In the genomic region with DNA sequence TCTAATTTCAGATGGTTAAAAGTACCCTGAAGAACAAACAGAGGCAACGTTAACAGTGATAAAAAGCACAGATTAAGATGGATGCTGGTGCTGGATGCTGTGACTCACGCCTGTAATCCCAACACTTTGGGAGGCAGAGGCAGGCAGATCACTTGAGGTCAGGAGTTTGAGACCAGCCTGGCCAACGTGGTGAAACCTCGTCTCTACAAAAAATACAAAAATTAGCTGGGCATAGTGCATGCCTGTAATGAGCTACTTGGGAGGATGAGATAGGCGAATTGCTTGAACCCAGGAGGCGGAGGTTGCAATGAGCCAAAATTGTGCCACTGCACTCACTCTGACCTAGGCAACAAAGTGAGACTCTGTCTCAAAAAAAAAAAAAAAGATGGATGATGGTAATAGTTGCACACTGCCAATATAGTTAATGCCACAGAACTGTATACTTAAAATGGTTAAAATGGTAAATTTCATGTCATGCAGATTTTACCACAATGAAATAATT, we compare ENCODE assay signal across 8 cellular contexts. TPM values are rescaled to one million over a fixed set of nuclear protein-coding genes. Genes with fewer than 3 reads are reported as not detected.
DNase-seq lines count a peak whose midpoint lies in the region; TF ChIP-seq lines count a peak whose summit lies in the region.
"Not testable (repeated sequence)": the region's sequence is repeated elsewhere in the genome, so short reads cannot be mapped to it uniquely, and the experiment has no call there.

No MANE protein-coding gene starts in this region.

- peak overlapping the region; percentile 87 for H3K4me2 ChIP-seq in skeletal muscle satellite cell (ENCODE audit: low read length)

- peaks cover 11% of the 10 kb centered on the region for H3K36me3 ChIP-seq in skeletal muscle satellite cell (ENCODE audit: insufficient read depth, low read length)

- peak overlapping the region; percentile 66 for H3K4me3 Mint-ChIP-seq in activated CD4-positive, alpha-beta T cell treated with anti-CD3 and anti-CD28 coated beads, Interleukin-2, amount 10 ng/mL, durations not matched to agents 7 days and 5 days
- H3K4me3 Mint-ChIP-seq in brain: peak overlapping the region in 3 of 5 experiments; percentile 29 to 85 (median 74)
- H3K4me3 Mint-ChIP-seq in mesothelial cell of epicardium: not testable (repeated sequence)

- DNase-seq in GM12864 (ENCODE audit: low read depth); activated CD4-positive, alpha-beta T cell treated with anti-CD3 and anti-CD28 coated beads, Interleukin-2, amount 10 ng/mL, durations not matched to agents 7 days and 5 days; mesothelial cell of epicardium (ENCODE audit: low spot score in 2 of 2, unreplicated experiment in 2 of 2): not testable (repeated sequence)
- peak; percentile 21 for DNase-seq in NCI-H460 (ENCODE audit: extremely low read depth, low read depth)
- peak; percentile 38 for DNase-seq in fibroblast of pulmonary artery (ENCODE audit: low read depth)

- not testable (repeated sequence) for H3K27me3 Mint-ChIP-seq in activated CD4-positive, alpha-beta T cell treated with anti-CD3 and anti-CD28 coated beads, Interleukin-2, amount 10 ng/mL, durations not matched to agents 7 days and 5 days; brain; mesothelial cell of epicardium (ENCODE audit: low read depth)

- H3K4me1 Mint-ChIP-seq in activated CD4-positive, alpha-beta T cell treated with anti-CD3 and anti-CD28 coated beads, Interleukin-2, amount 10 ng/mL, durations not matched to agents 7 days and 5 days: peaks cover 63% of the 10 kb centered on the region
- H3K4me1 Mint-ChIP-seq in brain (peaks cover 40% of the 10 kb centered on the region), mesothelial cell of epicardium (peaks cover 40% of the 10 kb centered on the region)

- peaks cover 18% of the 10 kb centered on the region for H3K36me3 Mint-ChIP-seq in activated CD4-positive, alpha-beta T cell treated with anti-CD3 and anti-CD28 coated beads, Interleukin-2, amount 10 ng/mL, durations not matched to agents 7 days and 5 days (ENCODE audit: low read depth)
- H3K36me3 Mint-ChIP-seq in brain: peaks cover 17% of the 10 kb centered on the region
- H3K36me3 Mint-ChIP-seq in mesothelial cell of epicardium: not testable (repeated sequence)

- H3K9me3 ChIP-seq in skeletal muscle satellite cell (replicated peaks; ENCODE audit: low read length): not testable (repeated sequence)

- peak overlapping the region; percentile 94 for H3K27ac ChIP-seq in 22Rv1

- TF ChIP-seq CTCF in 22Rv1 (IDR thresholded peaks at IDR 0.05); GM12864 (IDR thresholded peaks at IDR 0.05; ENCODE audit: low read depth, low read length, missing control alignments); brain (conservative IDR thresholded peaks at IDR 0.05); fibroblast of pulmonary artery (IDR thresholded peaks at IDR 0.05; ENCODE audit: low read length, missing control alignments); mesothelial cell of epicardium (IDR thresholded peaks at IDR 0.05; ENCODE audit: unreplicated experiment): not testable (repeated sequence)

- H3K27ac Mint-ChIP-seq in activated CD4-positive, alpha-beta T cell treated with anti-CD3 and anti-CD28 coated beads, Interleukin-2, amount 10 ng/mL, durations not matched to agents 7 days and 5 days: peak overlapping the region; percentile 93
- H3K27ac Mint-ChIP-seq in brain: peak overlapping the region in 3 of 5 experiments; percentile 84 to 95 (median 92)
- H3K27ac Mint-ChIP-seq in mesothelial cell of epicardium: peak overlapping the region; percentile 94

- H3K4me1 ChIP-seq in skeletal muscle satellite cell (ENCODE audit: control insufficient read depth, insufficient read depth, low read length): peaks cover 53% of the 10 kb centered on the region

- peak overlapping the region; percentile 18; the same call in 1 of the 2 replicates for H3K4me3 ChIP-seq in GM12864 (ENCODE audit: low read depth, low read length)
- peak overlapping the region; percentile 64 for H3K4me3 ChIP-seq in fibroblast of pulmonary artery (replicated peaks; ENCODE audit: low read depth, low read length)
- H3K4me3 ChIP-seq in skeletal muscle satellite cell (ENCODE audit: low read length): peak overlapping the region; percentile 67

- POLR2A ChIA-PET in activated CD4-positive, alpha-beta T cell treated with anti-CD3 and anti-CD28 coated beads, Interleukin-2, amount 10 ng/mL, durations not matched to agents 7 days and 5 days (lab: Charles Lee): interaction anchor here (0.6 to 0.8 kb wide), 3 partner anchors 14 to 232 kb away, joined by 3 to 5 read pairs (median 3); no protein-coding TSS in a partner anchor

- CTCF ChIA-PET in activated CD4-positive, alpha-beta T cell treated with anti-CD3 and anti-CD28 coated beads, Interleukin-2, amount 10 ng/mL, durations not matched to agents 7 days and 5 days (lab: Charles Lee): interaction anchor here (0.6 to 2.7 kb wide), 9 partner anchors 10 to 409 kb away, joined by 3 to 10 read pairs (median 3); no protein-coding TSS in a partner anchor

- not testable (repeated sequence) for H3K9me3 Mint-ChIP-seq in activated CD4-positive, alpha-beta T cell treated with anti-CD3 and anti-CD28 coated beads, Interleukin-2, amount 10 ng/mL, durations not matched to agents 7 days and 5 days; brain; mesothelial cell of epicardium

- peak overlapping the region; percentile 82 for H3K9ac ChIP-seq in skeletal muscle satellite cell (ENCODE audit: low read depth, low read length)

- not testable (repeated sequence) for H3K27me3 ChIP-seq in skeletal muscle satellite cell (ENCODE audit: control insufficient read depth, insufficient read depth, low read length)

RNA-seq across cellular contexts. Expression of a gene that starts 38.5 kb away (rescaled TPM):
- 15.5 and 16.4 TPM in 2 replicates for total RNA-seq in NCI-H460 (2014; rRNA removed; shearing (Covaris generic))
- 10.5 and 10.7 TPM in 2 replicates for polyA plus RNA-seq in NCI-H460 (2014; cell fraction: nucleus; rRNA removed)
- 10 to 100 TPM; 68.0 to 72.0 TPM for total RNA-seq in activated CD4-positive, alpha-beta T cell treated with anti-CD3 and anti-CD28 coated beads, Interleukin-2, amount 10 ng/mL, durations not matched to agents 7 days and 5 days
- polyA plus RNA-seq in brain (ENCODE audit: insufficient read depth, low read depth, low replicate concordance): 98.7 TPM
- total RNA-seq in mesothelial cell of epicardium: 55.6 to 61.0 TPM (median 59.4 TPM) in 3 replicates
- 25.9 and 26.4 TPM in 2 replicates for total RNA-seq in skeletal muscle satellite cell (2012; rRNA removed)
